12 cellular contexts compared by ENCODE assay signal in genomic region chr11:84922212-84922805, GRCh38.
DNase-seq lines count a peak whose midpoint lies in the region; ATAC-seq and TF ChIP-seq lines count a peak whose summit lies in the region.
"Had no signal": no experiment of that assay in that cellular context is flagged by ENCODE, and none has a peak within 500 bp of the region (broad histone marks: within the 10 kb centered on the region; RNA-seq: fewer than 3 reads in every experiment).

No MANE protein-coding gene starts in this region.

- H3K36me3 Mint-ChIP-seq in brain = no peaks in the 10 kb centered on the region

- H3K36me3 ChIP-seq in GM23248 (ENCODE audit: low read depth) (no peaks in the 10 kb centered on the region), iPS-20b (ENCODE audit: insufficient read depth, low read depth, low read length) (no peaks in the 10 kb centered on the region), skeletal muscle satellite cell (ENCODE audit: insufficient read depth, low read length) (no peaks in the 10 kb centered on the region), esophagus squamous epithelium (no peaks in the 10 kb centered on the region)

- DNase-seq in GM23248 = peak; percentile 32
- DNase-seq in NCI-H526 treated with DMSO at 0.1 percent for 48 hours (lab: John Stamatoyannopoulos, UW) = no peak
- no peak for DNase-seq in glomerular visceral epithelial cell (ENCODE audit: extremely low spot score)
- no peak for DNase-seq in esophagus squamous epithelium (lab: John Stamatoyannopoulos, UW)
- DNase-seq: NCI-H2107; stimulated activated CD4-positive, alpha-beta T cell treated with anti-CD3 and anti-CD28 coated beads, Interleukin-4, amount 100 ng/mL, for 24 hours; stimulated activated naive CD4-positive, alpha-beta T cell treated with Interleukin-2 at 50 U/mL for 16 hours had no signal

- H3K9ac ChIP-seq in GM23248 = no peak overlapping the region
- peak overlapping the region; percentile 56; the same call in 1 of the 2 replicates for H3K9ac ChIP-seq in iPS-20b (ENCODE audit: low read depth, low read length)
- H3K9ac ChIP-seq in skeletal muscle satellite cell (ENCODE audit: low read depth, low read length) = no peak overlapping the region

- H3K4me1 Mint-ChIP-seq in brain = peaks cover 41% of the 10 kb centered on the region

- no peaks in the 10 kb centered on the region for H4K20me1 ChIP-seq in GM23248 (ENCODE audit: insufficient read depth)

- no peaks in the 10 kb centered on the region for H3K9me2 ChIP-seq in GM23248 (ENCODE audit: insufficient read depth)

- no peak for TF ChIP-seq CTCF in brain (conservative IDR thresholded peaks at IDR 0.05)
- no peak for TF ChIP-seq CTCF in esophagus squamous epithelium (IDR thresholded peaks at IDR 0.05)

- WGBS in GM23248 (ENCODE audit: low coverage in 1 of 2, low lambda C conversion rate in 2 of 2, missing lambda C conversion rate in 2 of 2), 2 experiments = 17 to 20% methylated on average over 7 of the region's 7 CpGs
- WGBS in esophagus squamous epithelium, 2 donors = 19 to 30% methylated on average over 7 of the region's 7 CpGs

- H3K79me2 ChIP-seq in GM23248 (ENCODE audit: insufficient read depth) = no peaks in the 10 kb centered on the region

- H2AFZ ChIP-seq in GM23248 = peak overlapping the region; percentile 68

- intact Hi-C loops in esophagus squamous epithelium (cut with DNase I) = no loop called here

- in situ Hi-C loops in GM23248 (cut with MboI) = no loop called here

- no peak for ATAC-seq in HG03108 (IDR thresholded peaks at IDR 0.05; ENCODE audit: unreplicated experiment)
- ATAC-seq: activated CD4-positive, CD25-positive, alpha-beta regulatory T cell treated with anti-CD3 and anti-CD28 coated beads, Interleukin-2, amount 50 U/mL, for 24 hours had no signal

- H3F3A ChIP-seq in GM23248 (ENCODE audit: insufficient read depth) = no peaks in the 10 kb centered on the region

- H3K27me3 Mint-ChIP-seq in brain = peaks cover 3% of the 10 kb centered on the region

- H3K4me1 ChIP-seq in GM23248 (ENCODE audit: insufficient read depth) (peaks cover 12% of the 10 kb centered on the region; the same call in 1 of the 2 replicates), iPS-20b (ENCODE audit: insufficient read depth, low read length) (peaks cover 36% of the 10 kb centered on the region; the same call in 1 of the 2 replicates), skeletal muscle satellite cell (ENCODE audit: control insufficient read depth, insufficient read depth, low read length) (peaks cover 4% of the 10 kb centered on the region), esophagus squamous epithelium (peaks cover 0 to 10% (median 0%) of the 10 kb centered on the region in 3 donors)

- peak overlapping the region; percentile 69 for H3K4me2 ChIP-seq in GM23248 (ENCODE audit: unreplicated experiment)
- H3K4me2 ChIP-seq in skeletal muscle satellite cell (ENCODE audit: low read length) = peak overlapping the region; percentile 60

- H3K9me3 Mint-ChIP-seq in brain = peaks cover 0 to 5% (median 2%) of the 10 kb centered on the region in 5 experiments

- peak overlapping the region; percentile 65 to 94 (median 77) for H3K27ac Mint-ChIP-seq in brain

- H3K9me3 ChIP-seq in GM23248 (ENCODE audit: low read depth) = no peaks in the 10 kb centered on the region
- no peaks in the 10 kb centered on the region for H3K9me3 ChIP-seq in iPS-20b (ENCODE audit: insufficient read depth, low read depth, low read length)
- H3K9me3 ChIP-seq in skeletal muscle satellite cell (replicated peaks; ENCODE audit: low read length) = no peaks in the 10 kb centered on the region
- H3K9me3 ChIP-seq in esophagus squamous epithelium = no peaks in the 10 kb centered on the region

- H3K4me3 ChIP-seq in GM23248 = peak overlapping the region; percentile 52
- peak overlapping the region; percentile 61 for H3K4me3 ChIP-seq in iPS-20b (ENCODE audit: low read length)
- H3K4me3 ChIP-seq in skeletal muscle satellite cell (ENCODE audit: low read length) = no peak overlapping the region
- H3K4me3 ChIP-seq in esophagus squamous epithelium = peak overlapping the region in 1 of 4 donors; percentile 1

- H3K27me3 ChIP-seq in GM23248 (replicated peaks; ENCODE audit: insufficient read depth) (no peaks in the 10 kb centered on the region), iPS-20b (ENCODE audit: insufficient read depth, low read length) (peaks cover 9% of the 10 kb centered on the region; the same call in 1 of the 2 replicates), skeletal muscle satellite cell (ENCODE audit: control insufficient read depth, insufficient read depth, low read length) (peaks cover 22% of the 10 kb centered on the region), esophagus squamous epithelium (no peaks in the 10 kb centered on the region)

- no peak for TF ChIP-seq POLR2A in esophagus squamous epithelium (IDR thresholded peaks at IDR 0.05)

- peak overlapping the region; percentile 83 to 86 (median 84) for H3K4me3 Mint-ChIP-seq in brain

- H3K27ac ChIP-seq in GM23248 = no peak overlapping the region
- H3K27ac ChIP-seq in iPS-20b (ENCODE audit: low read length) = no peak overlapping the region
- no peak overlapping the region for H3K27ac ChIP-seq in esophagus squamous epithelium
